Comparison of ENCODE assay signal across 7 cellular contexts in genomic region chr4:143186634-143187033, GRCh38. TPM values are rescaled to one million over a fixed set of nuclear protein-coding genes. Genes with fewer than 3 reads are reported as not detected.
DNase-seq lines count a peak whose midpoint lies in the region; ATAC-seq and TF ChIP-seq lines count a peak whose summit lies in the region.

No MANE protein-coding gene starts in this region.

- intact Hi-C loops in sciatic nerve (cut with DNase I) = no loop called here

- peaks cover 45% of the 10 kb centered on the region for H3K4me1 Mint-ChIP-seq in WTC11
- H3K4me1 Mint-ChIP-seq in stimulated activated naive B cell treated with anti-CD40 and anti-IgM and Interleukin-4, amounts not matched to agents 10 μg/mL and 1 μg/mL and 100 μg/mL, for 72 hours = peaks cover 26 to 57% of the 10 kb centered on the region in 2 donors

- H3K9ac ChIP-seq in HUES48 (ENCODE audit: low read depth, low read length) (no peak overlapping the region), iPS-18a (ENCODE audit: low read length) (peak overlapping the region; percentile 41)

- no peak for DNase-seq in WTC11 (ENCODE audit: low spot score)
- DNase-seq in stimulated activated naive B cell treated with anti-CD40 and anti-IgM and Interleukin-4, amounts not matched to agents 10 μg/mL and 1 μg/mL and 100 μg/mL, for 72 hours = no peak
- DNase-seq in sciatic nerve (ENCODE audit: low spot score) = no peak

- H3K27ac Mint-ChIP-seq in WTC11 = peak overlapping the region; percentile 77; the same call in 1 of the 2 replicates
- H3K27ac Mint-ChIP-seq in stimulated activated naive B cell treated with anti-CD40 and anti-IgM and Interleukin-4, amounts not matched to agents 10 μg/mL and 1 μg/mL and 100 μg/mL, for 72 hours = peak overlapping the region; percentile 98

- H3K27ac ChIP-seq in HUES48 (ENCODE audit: low read depth, low read length) = no peak overlapping the region
- H3K27ac ChIP-seq in iPS-18a (ENCODE audit: low read length) = no peak overlapping the region

- H3K9me3 ChIP-seq in HUES48 (ENCODE audit: control insufficient read depth, insufficient read depth, low read length) (no peaks in the 10 kb centered on the region), iPS-18a (ENCODE audit: control insufficient read depth, low read depth, low read length) (no peaks in the 10 kb centered on the region)

- no peaks in the 10 kb centered on the region for H3K9me3 Mint-ChIP-seq in WTC11
- no peaks in the 10 kb centered on the region for H3K9me3 Mint-ChIP-seq in stimulated activated naive B cell treated with anti-CD40 and anti-IgM and Interleukin-4, amounts not matched to agents 10 μg/mL and 1 μg/mL and 100 μg/mL, for 72 hours

- H3K27me3 Mint-ChIP-seq in WTC11 (ENCODE audit: low read depth) = no peaks in the 10 kb centered on the region; the same call in 1 of the 2 replicates
- no peaks in the 10 kb centered on the region for H3K27me3 Mint-ChIP-seq in stimulated activated naive B cell treated with anti-CD40 and anti-IgM and Interleukin-4, amounts not matched to agents 10 μg/mL and 1 μg/mL and 100 μg/mL, for 72 hours

- peak overlapping the region; percentile 92 for H3K4me3 ChIP-seq in HUES48 (ENCODE audit: low read depth, low read length)
- peak overlapping the region; percentile 88 for H3K4me3 ChIP-seq in iPS-18a (ENCODE audit: low read length)

- peak overlapping the region; percentile 99 for H3K4me3 Mint-ChIP-seq in WTC11
- peak overlapping the region; percentile 83 to 94 for H3K4me3 Mint-ChIP-seq in stimulated activated naive B cell treated with anti-CD40 and anti-IgM and Interleukin-4, amounts not matched to agents 10 μg/mL and 1 μg/mL and 100 μg/mL, for 72 hours

- POLR2A ChIA-PET in WTC11 (lab: Charles Lee) = no interaction called here

- H3K4me1 ChIP-seq in HUES48 (ENCODE audit: control insufficient read depth, insufficient read depth, low read length) (peaks cover 13% of the 10 kb centered on the region; the same call in 1 of the 2 replicates), iPS-18a (ENCODE audit: control insufficient read depth, low read depth, low read length) (peaks cover 10% of the 10 kb centered on the region)

- peaks cover 39% of the 10 kb centered on the region for H3K36me3 ChIP-seq in HUES48 (ENCODE audit: control insufficient read depth, insufficient read depth, low read length)
- peaks cover 20% of the 10 kb centered on the region for H3K36me3 ChIP-seq in iPS-18a (ENCODE audit: control insufficient read depth, low read depth, low read length)

- TF ChIP-seq CTCF in WTC11 (IDR thresholded peaks at IDR 0.05) = no peak

- peaks cover 32% of the 10 kb centered on the region for H3K36me3 Mint-ChIP-seq in WTC11
- H3K36me3 Mint-ChIP-seq in stimulated activated naive B cell treated with anti-CD40 and anti-IgM and Interleukin-4, amounts not matched to agents 10 μg/mL and 1 μg/mL and 100 μg/mL, for 72 hours = peaks cover 15 to 39% of the 10 kb centered on the region in 2 donors

- CTCF ChIA-PET in WTC11 (lab: Charles Lee) = no interaction called here

- H3K27me3 ChIP-seq in HUES48 (ENCODE audit: control insufficient read depth, insufficient read depth, low read length) (no peaks in the 10 kb centered on the region), iPS-18a (ENCODE audit: control insufficient read depth, insufficient read depth, low read length) (no peaks in the 10 kb centered on the region)

- ATAC-seq in WTC11 = no peak
- no peak for ATAC-seq in stimulated activated naive B cell treated with anti-CD40 and anti-IgM and Interleukin-4, amounts not matched to agents 10 μg/mL and 1 μg/mL and 100 μg/mL, for 72 hours (replicated peaks)
- ATAC-seq in HG02938 (IDR thresholded peaks at IDR 0.05; ENCODE audit: unreplicated experiment) = no peak
- ATAC-seq in sciatic nerve = no peak
- no peak for ATAC-seq in HG03457 (IDR thresholded peaks at IDR 0.05; ENCODE audit: unreplicated experiment)

TF ChIP-seq in WTC11, 78 proteins besides CTCF, POLR2A, EP300 and RAD21:
- 0 out of 2 replicates have a peak, but pooled peaks have one; percentile 40 for TF ChIP-seq USF1 (CRISPR knock-in tag; IDR thresholded peaks at IDR 0.05)
- no peak for TF ChIP-seq ZNF219 (CRISPR knock-in tag; IDR thresholded peaks at IDR 0.05; ENCODE audit: borderline replicate concordance)

RNA-seq across cellular contexts. Expression of gene USP38, which starts 1.9 kb away (rescaled TPM):
- total RNA-seq in WTC11 (2021) (9.9 to 10.3 TPM (median 10.0 TPM) in 3 replicates), sciatic nerve (16.2 TPM)
